Comparison of ENCODE assay signal across 27 cellular contexts in genomic region chr6:18473765-18474164, GRCh38.
A peak's percentile ranks its signal among the peaks of the same experiment; 100 is the strongest.
DNase-seq lines count a peak whose midpoint lies in the region; ATAC-seq and TF ChIP-seq lines count a peak whose summit lies in the region.
"Had no signal": no experiment of that assay in that cellular context is flagged by ENCODE, and none has a peak within 500 bp of the region (broad histone marks: within the 10 kb centered on the region; RNA-seq: fewer than 3 reads in every experiment).

No MANE protein-coding gene starts in this region.

- ATAC-seq in GM19351 (IDR thresholded peaks at IDR 0.05; ENCODE audit: unreplicated experiment) (peak; percentile 57), HG02973 (IDR thresholded peaks at IDR 0.05; ENCODE audit: unreplicated experiment) (peak; percentile 55), HG02938 (IDR thresholded peaks at IDR 0.05; ENCODE audit: unreplicated experiment) (no peak), HG03460 (IDR thresholded peaks at IDR 0.05; ENCODE audit: unreplicated experiment) (no peak)
- ATAC-seq: heart left ventricle, left colon had no signal

- no peak for TF ChIP-seq CTCF in 22Rv1 (IDR thresholded peaks at IDR 0.05)

- H3K27ac ChIP-seq in 22Rv1, result 0 out of 2 replicates have a peak overlapping the region, but pooled peaks have one; percentile 1
- H3K27ac ChIP-seq: dorsolateral prefrontal cortex, Peyer's patch, VCaP had no signal

- DNase-seq in OCI-M1 (lab: John Stamatoyannopoulos, UW), result peak; percentile 10
- DNase-seq in EL, result no peak
- no peak for DNase-seq in NCI-H1092 (lab: John Stamatoyannopoulos, UW)
- DNase-seq: activated CD4-positive, alpha-beta T cell treated with anti-CD3 and anti-CD28 coated beads, Interleukin-2, amount 50 U/mL, for 1 hour; activated naive CD4-positive, alpha-beta T cell treated with anti-CD3 and anti-CD28 coated beads, Interleukin-2, amount 50 U/mL, for 16 hours; aorta; BE2C; central memory CD4-positive, alpha-beta T cell; COR-L47; DND-41; dorsolateral prefrontal cortex; heart left ventricle; left colon; mesendoderm; naive B cell; NCI-H1092 treated with DMSO at 0.1 percent for 48 hours; NCI-H2029; NCI-H446; Peyer's patch; stimulated activated CD4-positive, alpha-beta T cell treated with anti-CD3 and anti-CD28 coated beads, Interleukin-4, amount 100 ng/mL, for 24 hours; T-helper 2 cell had no signal

Comparison
In these comparisons a context has a peak if more than half of its experiments do, and no peak if none do; other contexts are left out.
1. ATAC-seq: peak in GM19351 (single experiment) and HG02973 (single experiment); none in HG02938 (single experiment) and HG03460 (single experiment).